In the genomic region with DNA sequence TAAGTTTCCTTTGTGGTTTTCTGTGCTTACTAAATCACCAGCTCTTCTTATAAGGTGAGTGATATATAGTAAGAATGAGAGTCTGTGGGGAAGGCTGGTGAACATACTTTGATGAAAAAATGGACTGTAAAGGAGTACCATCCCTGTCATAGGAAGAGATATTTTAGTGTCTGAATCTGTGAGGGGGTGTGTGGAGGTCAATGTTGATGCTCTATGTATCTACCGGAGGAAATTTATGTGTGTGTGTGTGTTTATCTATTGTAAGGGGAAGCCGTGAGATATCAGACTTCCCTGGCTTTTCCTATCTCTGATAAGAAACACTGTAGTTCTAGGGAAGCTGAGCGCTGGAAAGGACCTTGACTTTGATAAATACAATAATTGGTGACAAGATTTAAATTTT, we compare ENCODE assay signal across 1 cellular context.
TF ChIP-seq lines count a peak whose summit lies in the region.

No MANE protein-coding gene starts in this region.

TF ChIP-seq in GM23338, 12 proteins besides CTCF, POLR2A, EP300 and RAD21 (continued from another document):
- TF ChIP-seq, protein P1, sequence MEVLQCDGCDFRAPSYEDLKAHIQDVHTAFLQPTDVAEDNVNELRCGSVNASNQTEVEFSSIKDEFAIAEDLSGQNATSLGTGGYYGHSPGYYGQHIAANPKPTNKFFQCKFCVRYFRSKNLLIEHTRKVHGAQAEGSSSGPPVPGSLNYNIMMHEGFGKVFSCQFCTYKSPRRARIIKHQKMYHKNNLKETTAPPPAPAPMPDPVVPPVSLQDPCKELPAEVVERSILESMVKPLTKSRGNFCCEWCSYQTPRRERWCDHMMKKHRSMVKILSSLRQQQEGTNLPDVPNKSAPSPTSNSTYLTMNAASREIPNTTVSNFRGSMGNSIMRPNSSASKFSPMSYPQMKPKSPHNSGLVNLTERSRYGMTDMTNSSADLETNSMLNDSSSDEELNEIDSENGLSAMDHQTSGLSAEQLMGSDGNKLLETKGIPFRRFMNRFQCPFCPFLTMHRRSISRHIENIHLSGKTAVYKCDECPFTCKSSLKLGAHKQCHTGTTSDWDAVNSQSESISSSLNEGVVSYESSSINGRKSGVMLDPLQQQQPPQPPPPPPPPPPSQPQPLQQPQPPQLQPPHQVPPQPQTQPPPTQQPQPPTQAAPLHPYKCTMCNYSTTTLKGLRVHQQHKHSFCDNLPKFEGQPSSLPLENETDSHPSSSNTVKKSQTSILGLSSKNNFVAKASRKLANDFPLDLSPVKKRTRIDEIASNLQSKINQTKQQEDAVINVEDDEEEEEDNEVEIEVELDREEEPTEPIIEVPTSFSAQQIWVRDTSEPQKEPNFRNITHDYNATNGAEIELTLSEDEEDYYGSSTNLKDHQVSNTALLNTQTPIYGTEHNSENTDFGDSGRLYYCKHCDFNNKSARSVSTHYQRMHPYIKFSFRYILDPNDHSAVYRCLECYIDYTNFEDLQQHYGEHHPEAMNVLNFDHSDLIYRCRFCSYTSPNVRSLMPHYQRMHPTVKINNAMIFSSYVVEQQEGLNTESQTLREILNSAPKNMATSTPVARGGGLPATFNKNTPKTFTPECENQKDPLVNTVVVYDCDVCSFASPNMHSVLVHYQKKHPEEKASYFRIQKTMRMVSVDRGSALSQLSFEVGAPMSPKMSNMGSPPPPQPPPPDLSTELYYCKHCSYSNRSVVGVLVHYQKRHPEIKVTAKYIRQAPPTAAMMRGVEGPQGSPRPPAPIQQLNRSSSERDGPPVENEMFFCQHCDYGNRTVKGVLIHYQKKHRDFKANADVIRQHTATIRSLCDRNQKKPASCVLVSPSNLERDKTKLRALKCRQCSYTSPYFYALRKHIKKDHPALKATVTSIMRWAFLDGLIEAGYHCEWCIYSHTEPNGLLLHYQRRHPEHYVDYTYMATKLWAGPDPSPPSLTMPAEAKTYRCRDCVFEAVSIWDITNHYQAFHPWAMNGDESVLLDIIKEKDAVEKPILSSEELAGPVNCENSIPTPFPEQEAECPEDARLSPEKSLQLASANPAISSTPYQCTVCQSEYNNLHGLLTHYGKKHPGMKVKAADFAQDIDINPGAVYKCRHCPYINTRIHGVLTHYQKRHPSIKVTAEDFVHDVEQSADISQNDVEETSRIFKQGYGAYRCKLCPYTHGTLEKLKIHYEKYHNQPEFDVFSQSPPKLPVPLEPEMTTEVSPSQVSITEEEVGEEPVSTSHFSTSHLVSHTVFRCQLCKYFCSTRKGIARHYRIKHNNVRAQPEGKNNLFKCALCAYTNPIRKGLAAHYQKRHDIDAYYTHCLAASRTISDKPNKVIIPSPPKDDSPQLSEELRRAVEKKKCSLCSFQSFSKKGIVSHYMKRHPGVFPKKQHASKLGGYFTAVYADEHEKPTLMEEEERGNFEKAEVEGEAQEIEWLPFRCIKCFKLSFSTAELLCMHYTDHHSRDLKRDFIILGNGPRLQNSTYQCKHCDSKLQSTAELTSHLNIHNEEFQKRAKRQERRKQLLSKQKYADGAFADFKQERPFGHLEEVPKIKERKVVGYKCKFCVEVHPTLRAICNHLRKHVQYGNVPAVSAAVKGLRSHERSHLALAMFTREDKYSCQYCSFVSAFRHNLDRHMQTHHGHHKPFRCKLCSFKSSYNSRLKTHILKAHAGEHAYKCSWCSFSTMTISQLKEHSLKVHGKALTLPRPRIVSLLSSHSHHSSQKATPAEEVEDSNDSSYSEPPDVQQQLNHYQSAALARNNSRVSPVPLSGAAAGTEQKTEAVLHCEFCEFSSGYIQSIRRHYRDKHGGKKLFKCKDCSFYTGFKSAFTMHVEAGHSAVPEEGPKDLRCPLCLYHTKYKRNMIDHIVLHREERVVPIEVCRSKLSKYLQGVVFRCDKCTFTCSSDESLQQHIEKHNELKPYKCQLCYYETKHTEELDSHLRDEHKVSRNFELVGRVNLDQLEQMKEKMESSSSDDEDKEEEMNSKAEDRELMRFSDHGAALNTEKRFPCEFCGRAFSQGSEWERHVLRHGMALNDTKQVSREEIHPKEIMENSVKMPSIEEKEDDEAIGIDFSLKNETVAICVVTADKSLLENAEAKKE (CRISPR knock-in tag; IDR thresholded peaks at IDR 0.05), result no peak
- no peak for TF ChIP-seq POLR2AphosphoS5 (IDR thresholded peaks at IDR 0.05; ENCODE audit: low read depth)
